8 cellular contexts compared by ENCODE assay signal in genomic region chr22:46122511-46122971, GRCh38. TPM values are rescaled to one million over a fixed set of nuclear protein-coding genes. Genes with fewer than 3 reads are reported as not detected.
DNase-seq lines count a peak whose midpoint lies in the region; ATAC-seq and TF ChIP-seq lines count a peak whose summit lies in the region.

No MANE protein-coding gene starts in this region.

- H3K9me3 ChIP-seq in gastrocnemius medialis = no peaks in the 10 kb centered on the region

- CTCF ChIA-PET in BJ (lab: Yijun Ruan, JAX) = interaction anchor here (0.6 to 12.2 kb wide), 23 partner anchors 9 to 560 kb away, joined by 3 to 183 read pairs (median 7); partner anchors contain the start of genes GTSE1 and TTC38

- DNase-seq in BJ (ENCODE audit: low read depth) (no peak), HFF-Myc (ENCODE audit: extremely low read depth, low read depth) (no peak), T follicular helper cell (ENCODE audit: low read depth) (peak; percentile 56), left cardiac atrium (peak; percentile 84), gastrocnemius medialis (peak in 1 of 2 donors; percentile 65), NCI-H774 (lab: John Stamatoyannopoulos, UW) (no peak)
- DNase-seq in activated naive CD8-positive, alpha-beta T cell treated with anti-CD3 and anti-CD28 coated beads, Interleukin-2, amount 50 U/mL, for 24 hours = peak; percentile 82

- H3K4me3 ChIP-seq in BJ (ENCODE audit: low read depth, low read length) (no peak overlapping the region), HFF-Myc (replicated peaks; ENCODE audit: low read depth, low read length) (no peak overlapping the region), gastrocnemius medialis (peak overlapping the region in 1 of 4 donors; percentile 29)

- no peaks in the 10 kb centered on the region for H3K36me3 Mint-ChIP-seq in activated naive CD8-positive, alpha-beta T cell treated with anti-CD3 and anti-CD28 coated beads, Interleukin-2, amount 50 U/mL, for 24 hours (ENCODE audit: low read depth)

- TF ChIP-seq CTCF in BJ (IDR thresholded peaks at IDR 0.05; ENCODE audit: insufficient read depth, low read depth, low read length) = peak; percentile 92
- peak; percentile 89 for TF ChIP-seq CTCF in HFF-Myc (IDR thresholded peaks at IDR 0.05; ENCODE audit: low read depth, low read length, missing control alignments)
- peak; percentile 94 to 99 (median 98) for TF ChIP-seq CTCF in gastrocnemius medialis (IDR thresholded peaks at IDR 0.05 in 4 of 5, conservative IDR thresholded peaks at IDR 0.05 in 1 of 5)

- H3K9me3 Mint-ChIP-seq in activated naive CD8-positive, alpha-beta T cell treated with anti-CD3 and anti-CD28 coated beads, Interleukin-2, amount 50 U/mL, for 24 hours = no peaks in the 10 kb centered on the region

- H3K4me1 Mint-ChIP-seq in activated naive CD8-positive, alpha-beta T cell treated with anti-CD3 and anti-CD28 coated beads, Interleukin-2, amount 50 U/mL, for 24 hours = no peaks in the 10 kb centered on the region

- in situ Hi-C loops in gastrocnemius medialis (cut with MboI; ENCODE audit: low sequenced_read_pairs in 4 of 4) = loop anchor here (5.0 to 10.0 kb wide), 2 partner anchors 190 to 192 kb away; no protein-coding TSS in a partner anchor

- no peak for TF ChIP-seq POLR2A in gastrocnemius medialis (IDR thresholded peaks at IDR 0.05)

- H3K27me3 ChIP-seq in BJ (ENCODE audit: control insufficient read depth, insufficient read depth, low read length) = no peaks in the 10 kb centered on the region
- no peaks in the 10 kb centered on the region for H3K27me3 ChIP-seq in gastrocnemius medialis

- no peak overlapping the region for H3K27ac Mint-ChIP-seq in activated naive CD8-positive, alpha-beta T cell treated with anti-CD3 and anti-CD28 coated beads, Interleukin-2, amount 50 U/mL, for 24 hours

- H3K4me3 Mint-ChIP-seq in activated naive CD8-positive, alpha-beta T cell treated with anti-CD3 and anti-CD28 coated beads, Interleukin-2, amount 50 U/mL, for 24 hours = no peak overlapping the region

- no peak overlapping the region for H3K27ac ChIP-seq in gastrocnemius medialis

- peaks cover 4% of the 10 kb centered on the region in 2 donors for H3K4me1 ChIP-seq in gastrocnemius medialis

- intact Hi-C loops in left cardiac atrium (cut with DNase I) (loop anchor here (1.0 to 5.0 kb wide), 3 partner anchors 175 to 192 kb away; partner anchors contain the start of gene GTSE1 (in 1 of the 2)), gastrocnemius medialis (cut with DNase I; ENCODE audit: low total_unique reads) (loop anchor here (1.0 to 10.0 kb wide), 3 partner anchors 174 to 422 kb away; partner anchors contain the start of gene GTSE1)

- peak; percentile 60 for ATAC-seq in activated naive CD8-positive, alpha-beta T cell treated with anti-CD3 and anti-CD28 coated beads, Interleukin-2, amount 50 U/mL, for 24 hours
- ATAC-seq in left cardiac atrium (peak; percentile 62 to 66), gastrocnemius medialis (peak; percentile 52 to 72), HG03159 (IDR thresholded peaks at IDR 0.05; ENCODE audit: unreplicated experiment) (no peak)

- H3K27me3 Mint-ChIP-seq in activated naive CD8-positive, alpha-beta T cell treated with anti-CD3 and anti-CD28 coated beads, Interleukin-2, amount 50 U/mL, for 24 hours = no peaks in the 10 kb centered on the region

- H3K36me3 ChIP-seq in BJ (ENCODE audit: control insufficient read depth, insufficient read depth, low read length) (no peaks in the 10 kb centered on the region), gastrocnemius medialis (no peaks in the 10 kb centered on the region)

- POLR2A ChIA-PET in BJ (lab: Charles Lee) = no interaction called here

RNA-seq across cellular contexts. Expression of gene PPARA, which starts 27.8 kb away (rescaled TPM):
- polyA plus RNA-seq in BJ (2011; rRNA removed) = 9.9 and 10.3 TPM in 2 replicates
- polyA minus RNA-seq in BJ (2011; rRNA and poly(A)+ RNA removed) = 12.8 and 20.0 TPM in 2 replicates
- total RNA-seq in left cardiac atrium (10 to 100 TPM; 49.6 to 66.2 TPM), gastrocnemius medialis (10 to 100 TPM; 29.6 to 74.8 (median 57.9) TPM)

Comparison
In these comparisons a context has a peak if more than half of its experiments do, and no peak if none do; other contexts are left out.
1. DNase-seq: peak in T follicular helper cell (single experiment), activated naive CD8-positive, alpha-beta T cell treated with anti-CD3 and anti-CD28 coated beads, Interleukin-2, amount 50 U/mL, for 24 hours (single experiment) and left cardiac atrium (single experiment); none in BJ (single experiment), HFF-Myc (single experiment) and NCI-H774 (single experiment).
2. Peak in every context shown above with its lines, with median percentiles within 50 percentile points of each other: CTCF ChIP-seq.